In the genomic region with DNA sequence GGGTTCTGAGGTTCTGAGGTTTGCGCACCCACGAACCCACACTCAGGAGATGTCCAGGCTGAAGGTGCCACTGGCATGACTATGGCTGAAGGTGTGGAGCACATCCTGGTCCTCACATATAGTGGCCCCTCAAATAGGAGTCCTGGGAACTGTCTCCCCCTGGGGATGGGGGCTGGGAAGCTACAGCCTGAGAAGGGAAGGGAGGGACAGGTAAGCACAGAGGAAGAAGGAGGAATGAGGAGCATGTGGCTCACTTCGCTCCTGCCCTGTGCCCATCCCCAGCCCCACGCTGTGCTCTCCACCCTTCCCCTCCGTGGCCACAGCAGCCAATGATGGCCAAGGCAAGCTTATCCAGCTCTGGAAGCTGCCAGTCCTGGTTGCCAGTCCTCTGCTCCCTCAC, we compare ENCODE assay signal across 25 cellular contexts.
"Had no signal": no experiment of that assay in that cellular context is flagged by ENCODE, and none has a peak within 500 bp of the region (broad histone marks: within the 10 kb centered on the region; RNA-seq: fewer than 3 reads in every experiment).

No MANE protein-coding gene starts in this region.

- H3K4me1 Mint-ChIP-seq: activated CD4-positive, alpha-beta memory T cell treated with anti-CD3 and anti-CD28 coated beads, Interleukin-2, amount 10 ng/mL, durations not matched to agents 7 days and 5 days; activated T-helper 17 cell treated with anti-CD3 and anti-CD28 coated beads, Interleukin-2, amount 50 U/mL, for 72 hours had no signal

- ATAC-seq: activated T-helper 17 cell treated with anti-CD3 and anti-CD28 coated beads, Interleukin-2, amount 50 U/mL, for 72 hours; body of pancreas had no signal

- H3K27me3 ChIP-seq: ascending aorta, body of pancreas had no signal

- H3K27ac ChIP-seq: ascending aorta, body of pancreas, KMS-11, Peyer's patch had no signal

- H3K4me3 Mint-ChIP-seq: activated CD4-positive, alpha-beta memory T cell treated with anti-CD3 and anti-CD28 coated beads, Interleukin-2, amount 10 ng/mL, durations not matched to agents 7 days and 5 days; activated T-helper 17 cell treated with anti-CD3 and anti-CD28 coated beads, Interleukin-2, amount 50 U/mL, for 72 hours; T-helper 1 cell treated with Interleukin-12 subunit alpha and Interleukin-12 subunit beta and Interleukin-4 antibody, amounts not matched to agents 30 μg/mL and 1 μg/mL, for 36 hours had no signal

- H3K9me3 Mint-ChIP-seq: activated CD4-positive, alpha-beta memory T cell treated with anti-CD3 and anti-CD28 coated beads, Interleukin-2, amount 10 ng/mL, durations not matched to agents 7 days and 5 days; activated T-helper 17 cell treated with anti-CD3 and anti-CD28 coated beads, Interleukin-2, amount 50 U/mL, for 72 hours; T-helper 1 cell treated with Interleukin-12 subunit alpha and Interleukin-12 subunit beta and Interleukin-4 antibody, amounts not matched to agents 30 μg/mL and 1 μg/mL, for 36 hours had no signal

- H3K27ac Mint-ChIP-seq: activated CD4-positive, alpha-beta memory T cell treated with anti-CD3 and anti-CD28 coated beads, Interleukin-2, amount 10 ng/mL, durations not matched to agents 7 days and 5 days; activated T-helper 17 cell treated with anti-CD3 and anti-CD28 coated beads, Interleukin-2, amount 50 U/mL, for 72 hours; T-helper 1 cell treated with Interleukin-12 subunit alpha and Interleukin-12 subunit beta and Interleukin-4 antibody, amounts not matched to agents 30 μg/mL and 1 μg/mL, for 36 hours had no signal

- H3K36me3 ChIP-seq: ascending aorta, MG63, Peyer's patch had no signal

- DNase-seq: activated CD4-positive, alpha-beta memory T cell treated with anti-CD3 and anti-CD28 coated beads, Interleukin-2, amount 10 ng/mL, durations not matched to agents 7 days and 5 days; activated CD4-positive, alpha-beta T cell treated with anti-CD3 and anti-CD28 coated beads, Interleukin-2, amount 50 U/mL, for 1 hour; activated CD4-positive, CD25-positive, alpha-beta regulatory T cell; activated gamma-delta T cell treated with Interleukin-2 at 50 U/mL for 16 hours; activated naive CD4-positive, alpha-beta T cell treated with anti-CD3 and anti-CD28 coated beads, Interleukin-2, amount 50 U/mL, for 16 hours; activated T-cell treated with anti-CD3 and anti-CD28 coated beads for 4 hours; activated T-cell treated with anti-CD3 and anti-CD28 coated beads, Interleukin-2, amount 50 U/mL, for 48 hours; amniotic stem cell; body of pancreas; MG63; MV-4-11; NCI-H1092 treated with DMSO at 0.1 percent for 48 hours; NCI-H1417 treated with DMSO at 0.1 percent for 48 hours; NCI-H1694; NCI-H2029; NCI-H2107; NCI-H510A treated with DMSO at 0.1 percent for 48 hours; NK-92 treated with Interleukin-12 subunit alpha and Interleukin-12 subunit beta, amount 100 ng/mL, for 24 hours; OCI-M1; SHP77 had no signal

- H3K4me2 ChIP-seq: KMS-11 had no signal

- H3K9ac ChIP-seq: KMS-11 had no signal

- H3K4me1 ChIP-seq: ascending aorta had no signal

- H3K9me3 ChIP-seq: ascending aorta, body of pancreas, MG63, Peyer's patch had no signal

- H3K4me3 ChIP-seq: ascending aorta, body of pancreas, MG63, Peyer's patch had no signal
